Comparison of ENCODE assay signal across 8 cellular contexts in genomic region chr6:36874016-36874442, GRCh38. TPM values are rescaled to one million over a fixed set of nuclear protein-coding genes. Genes with fewer than 3 reads are reported as not detected.
A peak's percentile ranks its signal among the peaks of the same experiment; 100 is the strongest.
DNase-seq lines count a peak whose midpoint lies in the region; ATAC-seq and TF ChIP-seq lines count a peak whose summit lies in the region.

No MANE protein-coding gene starts in this region.

- H3K4me3 ChIP-seq in SJCRH30 (peak overlapping the region; percentile 98), fibroblast of lung (replicated peaks in 1 of 4; ENCODE audit: control extremely low read depth in 1 of 4, insufficient read depth in 1 of 4, low read depth in 3 of 4, low read length in 4 of 4) (peak overlapping the region; percentile 79 to 96 (median 94)), ovary (peak overlapping the region; percentile 60)

- H3K27me3 ChIP-seq in SJCRH30 (no peaks in the 10 kb centered on the region), fibroblast of lung (ENCODE audit: control insufficient read depth, insufficient read depth, low read length) (no peaks in the 10 kb centered on the region), ovary (no peaks in the 10 kb centered on the region)

- H3K4me1 ChIP-seq in SJCRH30 (peaks cover 5% of the 10 kb centered on the region; the same call in 1 of the 2 replicates), fibroblast of lung (ENCODE audit: control insufficient read depth, extremely low read depth, insufficient read depth, low read length) (peaks cover 3% of the 10 kb centered on the region), ovary (ENCODE audit: insufficient read depth) (peaks cover 3% of the 10 kb centered on the region)

- H3K27ac ChIP-seq in SJCRH30: peak overlapping the region; percentile 98
- H3K27ac ChIP-seq in fibroblast of lung (ENCODE audit: insufficient read depth, low read length): peak overlapping the region; percentile 98
- H3K27ac ChIP-seq in ovary: peak overlapping the region in 1 of 2 donors; percentile 80

- H3K36me3 ChIP-seq in SJCRH30: peaks cover 13% of the 10 kb centered on the region
- H3K36me3 ChIP-seq in fibroblast of lung (ENCODE audit: control insufficient read depth, insufficient read depth, low read length): no peaks in the 10 kb centered on the region
- no peaks in the 10 kb centered on the region for H3K36me3 ChIP-seq in ovary

- TF ChIP-seq CTCF in fibroblast of lung (conservative IDR thresholded peaks at IDR 0.05 in 1 of 2, IDR thresholded peaks at IDR 0.05 in 1 of 2; ENCODE audit: low read depth in 1 of 2, low read length in 2 of 2) (no peak), ovary (IDR thresholded peaks at IDR 0.05) (no peak)

- WGBS in ovary, 3 donors: 2 to 5% (median 3%) methylated on average over 9 of the region's 9 CpGs

- no peaks in the 10 kb centered on the region for H3K9me3 ChIP-seq in SJCRH30 (replicated peaks)
- H3K9me3 ChIP-seq in fibroblast of lung (ENCODE audit: control insufficient read depth, insufficient read depth, low read depth, low read length): no peaks in the 10 kb centered on the region
- H3K9me3 ChIP-seq in ovary: no peaks in the 10 kb centered on the region

- H3K9ac ChIP-seq in fibroblast of lung (ENCODE audit: insufficient read depth, low read length): peak overlapping the region; percentile 97

- intact Hi-C loops in ovary (cut with DNase I): no loop called here

- peaks cover 14% of the 10 kb centered on the region for H3K79me2 ChIP-seq in fibroblast of lung (ENCODE audit: control insufficient read depth, insufficient read depth, low read length)

- no peaks in the 10 kb centered on the region for H4K20me1 ChIP-seq in fibroblast of lung (ENCODE audit: control insufficient read depth, extremely low read depth, insufficient read depth, low read length)

- DNase-seq in NCI-H1105 treated with DMSO at 0.1 percent for 48 hours (lab: John Stamatoyannopoulos, UW): peak; percentile 46
- DNase-seq in NCI-H1105 (lab: John Stamatoyannopoulos, UW): no peak
- no peak for DNase-seq in SJCRH30
- peak in 1 of 2 donors; percentile 26 for DNase-seq in fibroblast of lung (ENCODE audit: low read depth in 2 of 2)
- peak in 2 of 5 donors; percentile 50 to 54 for DNase-seq in ovary
- DNase-seq in NCI-H1694 (lab: John Stamatoyannopoulos, UW): no peak

- H3K4me2 ChIP-seq in fibroblast of lung (ENCODE audit: extremely low read depth, insufficient read depth, low read length): peak overlapping the region; percentile 97

- ATAC-seq in HG03457 (IDR thresholded peaks at IDR 0.05; ENCODE audit: unreplicated experiment) (no peak), GM21515 (IDR thresholded peaks at IDR 0.05; ENCODE audit: unreplicated experiment) (no peak)

- peak overlapping the region; percentile 100 for H2AFZ ChIP-seq in fibroblast of lung (ENCODE audit: low read length)

- no peak for TF ChIP-seq EP300 in ovary (IDR thresholded peaks at IDR 0.05)

- TF ChIP-seq POLR2A in ovary (IDR thresholded peaks at IDR 0.05): no peak

RNA-seq across cellular contexts. Expression of gene PPIL1, which starts 0.6 kb away (rescaled TPM):
- 75.2 and 77.8 TPM in 2 replicates for total RNA-seq in SJCRH30 (2014; rRNA removed; shearing (Covaris generic))
- total RNA-seq in fibroblast of lung (12.8 and 17.5 TPM in 2 replicates), ovary (10 to 100 TPM; 11.6 to 31.0 (median 21.2) TPM)
- polyA plus RNA-seq in fibroblast of lung (30.6 and 37.6 TPM in 2 replicates), ovary (10 to 100 TPM; 10.7 to 38.4 TPM)
- 21.8 and 31.9 TPM in 2 replicates for polyA plus RNA-seq in fibroblast of lung (2012)
- 5.4 and 21.2 TPM in 2 replicates for polyA minus RNA-seq in fibroblast of lung (ENCODE audit: low replicate concordance)

RNA-seq across cellular contexts. Expression of gene C6orf89, which starts 11.7 kb away (rescaled TPM):
- total RNA-seq in SJCRH30 (2014; rRNA removed; shearing (Covaris generic)): 17.0 and 18.5 TPM in 2 replicates
- 37.8 and 47.1 TPM in 2 replicates for total RNA-seq in fibroblast of lung
- 58.8 and 66.7 TPM in 2 replicates for polyA plus RNA-seq in fibroblast of lung
- polyA plus RNA-seq in fibroblast of lung (2012): 51.8 and 63.6 TPM in 2 replicates
- polyA minus RNA-seq in fibroblast of lung (ENCODE audit: low replicate concordance): 60.9 and 68.1 TPM in 2 replicates
- 10 to 100 TPM; 23.1 to 73.8 (median 62.2) TPM for total RNA-seq in ovary
- polyA plus RNA-seq in ovary: 100 to 1,000 TPM in 1 of 2 donors, 10 to 100 TPM in 1; 32.9 to 102 TPM

RNA-seq across cellular contexts. Expression of gene CPNE5, which starts 34.8 kb away (rescaled TPM):
- total RNA-seq in SJCRH30 (2014; rRNA removed; shearing (Covaris generic)): 0.57 TPM in 1 of 2 replicates, not detected in the other
- total RNA-seq in fibroblast of lung (0.26 TPM in 1 of 2 replicates, not detected in the other), ovary (10 to 100 TPM in 2 of 7 donors, 1 to 10 TPM in 5; 1.4 to 22.1 (median 7.8) TPM)
- polyA plus RNA-seq in fibroblast of lung (0.02 TPM in 2 replicates), ovary (1 to 10 TPM; 1.8 to 5.3 TPM)
- 0.06 TPM in 1 of 2 replicates, not detected in the other for polyA plus RNA-seq in fibroblast of lung (2012)
- polyA minus RNA-seq in fibroblast of lung (ENCODE audit: low replicate concordance): 1.2 TPM in 1 of 2 replicates, not detected in the other
